In genomic region chr7:94348142-94348541, GRCh38 we compare ENCODE assay signal across 14 cellular contexts. TPM values are rescaled to one million over a fixed set of nuclear protein-coding genes. Genes with fewer than 3 reads are reported as not detected.
DNase-seq lines count a peak whose midpoint lies in the region; ATAC-seq and TF ChIP-seq lines count a peak whose summit lies in the region.
"Had no signal": no experiment of that assay in that cellular context is flagged by ENCODE, and none has a peak within 500 bp of the region (broad histone marks: within the 10 kb centered on the region; RNA-seq: fewer than 3 reads in every experiment).

No MANE protein-coding gene starts in this region.

- no peaks in the 10 kb centered on the region for H3K36me3 ChIP-seq in mesendoderm (ENCODE audit: control insufficient read depth, insufficient read depth, low read length)
- H3K36me3 ChIP-seq: cardiac muscle cell, right lobe of liver had no signal

- no peak overlapping the region for H3K4me3 ChIP-seq in mesendoderm (ENCODE audit: low read length)
- H3K4me3 ChIP-seq: cardiac muscle cell, right lobe of liver had no signal

- no peak for TF ChIP-seq RAD21 in Ishikawa (IDR thresholded peaks at IDR 0.05; ENCODE audit: low read depth)

- no peaks in the 10 kb centered on the region for H3K36me3 Mint-ChIP-seq in type B pancreatic cell
- H3K36me3 Mint-ChIP-seq: activated CD4-positive, alpha-beta memory T cell treated with anti-CD3 and anti-CD28 coated beads for 36 hours had no signal

- no peak for TF ChIP-seq CTCF in type B pancreatic cell (conservative IDR thresholded peaks at IDR 0.05)

- no peak overlapping the region for H3K4ac ChIP-seq in mesendoderm (ENCODE audit: low read depth, low read length)

- peaks cover 48% of the 10 kb centered on the region for H3K4me1 Mint-ChIP-seq in type B pancreatic cell (ENCODE audit: unreplicated experiment)

- H3K56ac ChIP-seq in mesendoderm (ENCODE audit: low read length), result no peak overlapping the region

- no peak overlapping the region for H2BK5ac ChIP-seq in mesendoderm (ENCODE audit: low read length)

- H3K9me3 Mint-ChIP-seq in type B pancreatic cell, result peaks cover 4% of the 10 kb centered on the region
- H3K9me3 Mint-ChIP-seq: activated CD4-positive, alpha-beta memory T cell treated with anti-CD3 and anti-CD28 coated beads for 36 hours had no signal

- no peaks in the 10 kb centered on the region for H3K27me3 ChIP-seq in mesendoderm (ENCODE audit: insufficient read depth, low read length, poor library complexity)
- H3K27me3 ChIP-seq: cardiac muscle cell, right lobe of liver had no signal

- no peak overlapping the region for H4K5ac ChIP-seq in mesendoderm (ENCODE audit: low read length)

- no peaks in the 10 kb centered on the region for H3K4me1 ChIP-seq in mesendoderm (ENCODE audit: control insufficient read depth, low read depth, low read length)
- H3K4me1 ChIP-seq: right lobe of liver had no signal

- H3K4me2 ChIP-seq in mesendoderm (ENCODE audit: low read length), result no peak overlapping the region

- no peaks in the 10 kb centered on the region for H3K79me2 ChIP-seq in mesendoderm (ENCODE audit: control insufficient read depth, insufficient read depth, low read length)

- no peak overlapping the region for H3K9ac ChIP-seq in mesendoderm (ENCODE audit: low read length)

- peak overlapping the region; percentile 46 for H3K27ac Mint-ChIP-seq in type B pancreatic cell
- H3K27ac Mint-ChIP-seq: activated CD4-positive, alpha-beta memory T cell treated with anti-CD3 and anti-CD28 coated beads for 36 hours had no signal

- no peak for TF ChIP-seq EP300 in Ishikawa (IDR thresholded peaks at IDR 0.05; ENCODE audit: borderline replicate concordance)

- peaks cover 21% of the 10 kb centered on the region for H3K27me3 Mint-ChIP-seq in type B pancreatic cell
- H3K27me3 Mint-ChIP-seq: activated CD4-positive, alpha-beta memory T cell treated with anti-CD3 and anti-CD28 coated beads for 36 hours had no signal

- peak overlapping the region; percentile 55 for H3K4me3 Mint-ChIP-seq in type B pancreatic cell
- H3K4me3 Mint-ChIP-seq: activated CD4-positive, alpha-beta memory T cell treated with anti-CD3 and anti-CD28 coated beads for 36 hours had no signal

- ATAC-seq in HG03521 (IDR thresholded peaks at IDR 0.05; ENCODE audit: unreplicated experiment) (no peak), HG03571 (IDR thresholded peaks at IDR 0.05; ENCODE audit: unreplicated experiment) (no peak)

- whole genome bisulfite sequencing in mesendoderm (ENCODE audit: extremely low coverage, insufficient coverage, low lambda C conversion rate), result no CpG with 5 or more reads among the region's 3 CpGs

- H2AK5ac ChIP-seq in mesendoderm (ENCODE audit: low read length), result no peak overlapping the region

- no peak overlapping the region for H3K18ac ChIP-seq in mesendoderm (ENCODE audit: low read length)

- H4K8ac ChIP-seq in mesendoderm (ENCODE audit: low read depth, low read length), result no peak overlapping the region

- DNase-seq in epidermal melanocyte (ENCODE audit: insufficient read length, low spot score) (peak; percentile 37), mesendoderm (peak; percentile 31), type B pancreatic cell (ENCODE audit: extremely low spot score, unreplicated experiment) (no peak), NCI-H82 (lab: John Stamatoyannopoulos, UW) (no peak), T-helper 9 cell (no peak)
- DNase-seq: activated CD4-positive, alpha-beta memory T cell treated with anti-CD3 and anti-CD28 coated beads for 36 hours; NCI-H1105 treated with DMSO at 0.1 percent for 48 hours; right lobe of liver; stimulated activated naive CD4-positive, alpha-beta T cell had no signal

- no peak overlapping the region for H3K23ac ChIP-seq in mesendoderm (ENCODE audit: low read length)

- no peak overlapping the region for H2BK15ac ChIP-seq in mesendoderm (replicated peaks; ENCODE audit: low read depth)

- H2BK120ac ChIP-seq in mesendoderm (ENCODE audit: low read depth, low read length), result no peak overlapping the region

- no peaks in the 10 kb centered on the region for H3K79me1 ChIP-seq in mesendoderm (ENCODE audit: low read length)

- no peak overlapping the region for H3K27ac ChIP-seq in mesendoderm (ENCODE audit: low read depth, low read length)
- H3K27ac ChIP-seq: cardiac muscle cell, right lobe of liver, RWPE1 had no signal

TF ChIP-seq in Ishikawa, 13 proteins besides CTCF, POLR2A, EP300 and RAD21:
- TF ChIP-seq TAF1 (IDR thresholded peaks at IDR 0.05; ENCODE audit: low read depth) (no peak), TEAD4 (IDR thresholded peaks at IDR 0.05) (0 out of 2 replicates have a peak, but pooled peaks have one; percentile 16), YY1 (IDR thresholded peaks at IDR 0.05; ENCODE audit: low read depth) (no peak), USF1 (IDR thresholded peaks at IDR 0.05) (no peak), TCF12 (IDR thresholded peaks at IDR 0.05; ENCODE audit: low read depth) (no peak), MAX (IDR thresholded peaks at IDR 0.05) (no peak), NFIC (IDR thresholded peaks at IDR 0.05) (no peak), REST (IDR thresholded peaks at IDR 0.05; ENCODE audit: low read depth) (no peak), CREB1 (IDR thresholded peaks at IDR 0.05; ENCODE audit: low read depth) (no peak)

RNA-seq across cellular contexts. Expression of gene COL1A2, which starts 46.6 kb away (rescaled TPM):
- polyA plus RNA-seq in mesendoderm (2013, experiment 1 of 2), result 83.1 TPM
- 83.6 TPM for polyA plus RNA-seq in mesendoderm (2013, experiment 2 of 2)
- total RNA-seq in type B pancreatic cell (ENCODE audit: low replicate concordance), result 23.0 and 692 TPM in 2 replicates
- total RNA-seq: activated CD4-positive, alpha-beta memory T cell treated with anti-CD3 and anti-CD28 coated beads for 36 hours had no signal

Comparison
In these comparisons a context has a peak if more than half of its experiments do, and no peak if none do; other contexts are left out.
1. DNase-seq: peak in epidermal melanocyte (single experiment) and mesendoderm (single experiment); none in type B pancreatic cell (single experiment), NCI-H82 (single experiment) and T-helper 9 cell (single experiment).